ENCODE assay signal across 8 cellular contexts in genomic region chr3:167684389-167684993, GRCh38. TPM values are rescaled to one million over a fixed set of nuclear protein-coding genes. Genes with fewer than 3 reads are reported as not detected.
DNase-seq lines count a peak whose midpoint lies in the region; ATAC-seq and TF ChIP-seq lines count a peak whose summit lies in the region.

No MANE protein-coding gene starts in this region.

- peak; percentile 47 for DNase-seq in DND-41
- DNase-seq in NCI-H748 treated with DMSO at 0.1 percent for 48 hours (lab: John Stamatoyannopoulos, UW): peak; percentile 28
- DNase-seq in activated T-cell treated with anti-CD3 and anti-CD28 coated beads, Interleukin-2, amount 50 U/mL, for 4 hours: peak; percentile 20
- DNase-seq in germinal center (ENCODE audit: low spot score): peak; percentile 42
- DNase-seq in psoas muscle: no peak
- DNase-seq in occipital lobe (lab: John Stamatoyannopoulos, UW): no peak

- H3K4me2 ChIP-seq in DND-41 (ENCODE audit: insufficient read depth, low read length): no peak overlapping the region

- peaks cover 35% of the 10 kb centered on the region for H3K36me3 Mint-ChIP-seq in activated T-cell treated with anti-CD3 and anti-CD28 coated beads, Interleukin-2, amount 50 U/mL, for 4 hours (ENCODE audit: insufficient read depth)

- H3K4me3 ChIP-seq in DND-41 (ENCODE audit: low read depth in 1 of 2, low read length in 2 of 2) (no peak overlapping the region), psoas muscle (no peak overlapping the region)

- H3K4me1 ChIP-seq in DND-41 (ENCODE audit: insufficient read depth, low read length) (no peaks in the 10 kb centered on the region), psoas muscle (no peaks in the 10 kb centered on the region)

- no peak overlapping the region for H3K9ac ChIP-seq in DND-41 (ENCODE audit: low read depth, low read length)

- H3K9me3 ChIP-seq in DND-41 (ENCODE audit: insufficient read depth, low read length, severe bottlenecking): no peaks in the 10 kb centered on the region
- no peaks in the 10 kb centered on the region for H3K9me3 ChIP-seq in psoas muscle

- H3K4me3 Mint-ChIP-seq in activated T-cell treated with anti-CD3 and anti-CD28 coated beads, Interleukin-2, amount 50 U/mL, for 4 hours: no peak overlapping the region

- no peaks in the 10 kb centered on the region for H3K79me2 ChIP-seq in DND-41 (ENCODE audit: insufficient read depth, low read length)

- H3K36me3 ChIP-seq in DND-41 (ENCODE audit: insufficient read depth, low read length) (peaks cover 46% of the 10 kb centered on the region), psoas muscle (ENCODE audit: insufficient read depth in 1 of 2, low read depth in 1 of 2) (peaks cover 0 to 54% of the 10 kb centered on the region in 2 donors)

- peaks cover 4% of the 10 kb centered on the region for H3K4me1 Mint-ChIP-seq in activated T-cell treated with anti-CD3 and anti-CD28 coated beads, Interleukin-2, amount 50 U/mL, for 4 hours (ENCODE audit: low read depth)

- H2AFZ ChIP-seq in DND-41 (ENCODE audit: low read depth, low read length): no peak overlapping the region

- no peaks in the 10 kb centered on the region for H3K27me3 ChIP-seq in DND-41 (ENCODE audit: insufficient read depth, low read length, poor library complexity)
- H3K27me3 ChIP-seq in psoas muscle (ENCODE audit: insufficient read depth in 3 of 3, low read length in 2 of 3): no peaks in the 10 kb centered on the region

- no peaks in the 10 kb centered on the region for H3K9me3 Mint-ChIP-seq in activated T-cell treated with anti-CD3 and anti-CD28 coated beads, Interleukin-2, amount 50 U/mL, for 4 hours

- intact Hi-C loops in psoas muscle (cut with DNase I): loop anchor here (5.0 to 10.0 kb wide), 2 partner anchors 300 to 302 kb away; partner anchors contain the start of gene ZBBX (in 2 of the 2)

- peak; percentile 81 for ATAC-seq in DND-41 (ENCODE audit: insufficient read depth, low read depth)
- peak; percentile 79 for ATAC-seq in GM19438 (IDR thresholded peaks at IDR 0.05; ENCODE audit: low read depth, unreplicated experiment)
- peak; percentile 84 for ATAC-seq in HG03520 (IDR thresholded peaks at IDR 0.05; ENCODE audit: unreplicated experiment)
- peak; percentile 41 to 60 for ATAC-seq in activated T-cell treated with anti-CD3 and anti-CD28 coated beads, Interleukin-2, amount 50 U/mL, for 4 hours
- ATAC-seq in psoas muscle: peak in 2 of 4 donors; percentile 65 to 82

- TF ChIP-seq CTCF in DND-41 (IDR thresholded peaks at IDR 0.05; ENCODE audit: borderline replicate concordance, extremely low read depth, low read length, poor library complexity, severe bottlenecking): peak; percentile 71
- TF ChIP-seq CTCF in psoas muscle (IDR thresholded peaks at IDR 0.05): peak; percentile 72

- no peak overlapping the region for H3K27ac ChIP-seq in DND-41 (ENCODE audit: low read length)
- H3K27ac ChIP-seq in psoas muscle: no peak overlapping the region

- H4K20me1 ChIP-seq in DND-41 (ENCODE audit: insufficient read depth, low read length): no peaks in the 10 kb centered on the region

- H3K27me3 Mint-ChIP-seq in activated T-cell treated with anti-CD3 and anti-CD28 coated beads, Interleukin-2, amount 50 U/mL, for 4 hours (ENCODE audit: low read depth): no peaks in the 10 kb centered on the region

RNA-seq across cellular contexts. Expression of gene WDR49, which starts 30.7 kb away (rescaled TPM):
- under 1 TPM in 2 of 3 donors, not detected in 1; 0.15 to 0.16 TPM for total RNA-seq in activated T-cell treated with anti-CD3 and anti-CD28 coated beads, Interleukin-2, amount 50 U/mL, for 4 hours
- total RNA-seq in psoas muscle (1 to 10 TPM in 1 of 4 donors, under 1 TPM in 2, not detected in 1; 0.36 to 4.4 (median 0.86) TPM), occipital lobe (21.4 TPM)
- under 1 TPM in 1 of 3 donors, not detected in 2; 0.03 TPM for polyA plus RNA-seq in psoas muscle

RNA-seq across cellular contexts. Expression of gene PDCD10, which starts 50.2 kb away (rescaled TPM):
- total RNA-seq in activated T-cell treated with anti-CD3 and anti-CD28 coated beads, Interleukin-2, amount 50 U/mL, for 4 hours: 10 to 100 TPM; 68.2 to 69.5 (median 68.4) TPM
- 10 to 100 TPM; 16.4 to 24.5 (median 21.3) TPM for total RNA-seq in psoas muscle
- polyA plus RNA-seq in psoas muscle: 10 to 100 TPM; 20.8 to 47.9 (median 41.5) TPM
- 70.0 TPM for total RNA-seq in occipital lobe

RNA-seq across cellular contexts. Expression of gene SERPINI1, which starts 51.0 kb away (rescaled TPM):
- 1 to 10 TPM in 1 of 3 donors, under 1 TPM in 2; 0.63 to 1.4 (median 0.94) TPM for total RNA-seq in activated T-cell treated with anti-CD3 and anti-CD28 coated beads, Interleukin-2, amount 50 U/mL, for 4 hours
- total RNA-seq in psoas muscle: 1 to 10 TPM; 1.8 to 3.6 (median 2.6) TPM
- polyA plus RNA-seq in psoas muscle: 1 to 10 TPM; 1.8 to 5.0 (median 4.5) TPM
- 123 TPM for total RNA-seq in occipital lobe

Comparison
In these comparisons a context has a peak if more than half of its experiments do, and no peak if none do; other contexts are left out.
1. DNase-seq: peak in DND-41 (single experiment), NCI-H748 treated with DMSO at 0.1 percent for 48 hours (single experiment), activated T-cell treated with anti-CD3 and anti-CD28 coated beads, Interleukin-2, amount 50 U/mL, for 4 hours (single experiment) and germinal center (single experiment); none in psoas muscle (0 of 2) and occipital lobe (single experiment).
2. RNA of gene SERPINI1, which starts 51.0 kb away (total RNA-seq): 123 TPM in occipital lobe (single experiment); 1.8 to 3.6 TPM in psoas muscle and 0.63 to 1.4 TPM in activated T-cell treated with anti-CD3 and anti-CD28 coated beads, Interleukin-2, amount 50 U/mL, for 4 hours; every median in the first group is over 10 times any median in the second.